Comparison of ENCODE assay signal across 20 cellular contexts in genomic region chr11:17558916-17559315, GRCh38. TPM values are rescaled to one million over a fixed set of nuclear protein-coding genes. Genes with fewer than 3 reads are reported as not detected.
DNase-seq lines count a peak whose midpoint lies in the region; ATAC-seq and TF ChIP-seq lines count a peak whose summit lies in the region.
"Had no signal": no experiment of that assay in that cellular context is flagged by ENCODE, and none has a peak within 500 bp of the region (broad histone marks: within the 10 kb centered on the region; RNA-seq: fewer than 3 reads in every experiment).

No MANE protein-coding gene starts in this region.

- TF ChIP-seq EP300 in upper lobe of left lung (IDR thresholded peaks at IDR 0.05): no peak

- no peaks in the 10 kb centered on the region for H3K36me3 ChIP-seq in right atrium auricular region
- no peaks in the 10 kb centered on the region for H3K36me3 ChIP-seq in upper lobe of left lung
- H3K36me3 ChIP-seq: HAP-1 had no signal

- no peak overlapping the region for H3K27ac Mint-ChIP-seq in WTC11
- H3K27ac Mint-ChIP-seq: CD4-positive, alpha-beta T cell had no signal

- H3K27ac ChIP-seq in right atrium auricular region (no peak overlapping the region), upper lobe of left lung (no peak overlapping the region)
- H3K27ac ChIP-seq: 22Rv1, A549, C4-2B, GM23248 had no signal

- DNase-seq in cardiac septum (ENCODE audit: low spot score) (peak; percentile 68), right atrium auricular region (ENCODE audit: low spot score) (no peak), WTC11 (ENCODE audit: low spot score) (peak; percentile 1), mesenteric fat pad (ENCODE audit: low spot score) (peak; percentile 57), upper lobe of left lung (peak; percentile 2 to 42), DMS79 (lab: John Stamatoyannopoulos, UW) (no peak)
- DNase-seq: AML-193; Calu3; CD4-positive, alpha-beta T cell; DND-41; EL; GM23248 had no signal

- intact Hi-C loops in cardiac septum (cut with DNase I): no loop called here

- ATAC-seq in WTC11: no peak
- ATAC-seq in upper lobe of left lung (ENCODE audit: low FRiP score in 2 of 2): no peak
- ATAC-seq in HG02763 (IDR thresholded peaks at IDR 0.05; ENCODE audit: unreplicated experiment): no peak
- ATAC-seq: A549 had no signal

- TF ChIP-seq CTCF in right atrium auricular region (IDR thresholded peaks at IDR 0.05) (no peak), WTC11 (IDR thresholded peaks at IDR 0.05) (no peak), upper lobe of left lung (IDR thresholded peaks at IDR 0.05) (no peak)

- H3K9me3 Mint-ChIP-seq in WTC11: no peaks in the 10 kb centered on the region
- H3K9me3 Mint-ChIP-seq: CD4-positive, alpha-beta T cell had no signal

- no peaks in the 10 kb centered on the region for H3K36me3 Mint-ChIP-seq in WTC11

- no peaks in the 10 kb centered on the region for H3K27me3 Mint-ChIP-seq in WTC11 (ENCODE audit: low read depth)

- H3K9me3 ChIP-seq in right atrium auricular region (no peaks in the 10 kb centered on the region), upper lobe of left lung (no peaks in the 10 kb centered on the region)
- H3K9me3 ChIP-seq: A549, HAP-1 had no signal

- POLR2A ChIA-PET in WTC11 (lab: Charles Lee): no interaction called here

- H3K4me1 Mint-ChIP-seq in WTC11: no peaks in the 10 kb centered on the region

- H3K4me3 ChIP-seq in right atrium auricular region (no peak overlapping the region), upper lobe of left lung (no peak overlapping the region)
- H3K4me3 ChIP-seq: A549, GM23248, HAP-1 had no signal

- no peak overlapping the region for H3K4me3 Mint-ChIP-seq in WTC11
- H3K4me3 Mint-ChIP-seq: CD4-positive, alpha-beta T cell had no signal

- H3K4me1 ChIP-seq in right atrium auricular region (no peaks in the 10 kb centered on the region), upper lobe of left lung (no peaks in the 10 kb centered on the region)
- H3K4me1 ChIP-seq: A549, HAP-1 had no signal

- 92 to 95% methylated on average over 4 to 9 of the region's 9 CpGs for WGBS in upper lobe of left lung, 2 donors

- no peak for TF ChIP-seq POLR2A in upper lobe of left lung (IDR thresholded peaks at IDR 0.05)

- no peaks in the 10 kb centered on the region for H3K27me3 ChIP-seq in right atrium auricular region
- no peaks in the 10 kb centered on the region for H3K27me3 ChIP-seq in upper lobe of left lung

- CTCF ChIA-PET in WTC11 (lab: Charles Lee): interaction anchor here (1.2 to 3.8 kb wide), 4 partner anchors 11 to 176 kb away, joined by 3 to 17 read pairs (median 4); partner anchors contain the start of genes OTOG and USH1C

TF ChIP-seq in WTC11, 78 proteins besides CTCF, POLR2A, EP300 and RAD21:
- no peak for TF ChIP-seq ZNF121 (CRISPR knock-in tag; IDR thresholded peaks at IDR 0.05)

RNA-seq across cellular contexts. Expression of gene OTOG, which starts 11.9 kb away (rescaled TPM):
- total RNA-seq in cardiac septum (not detected), right atrium auricular region (not detected), WTC11 (2021) (1.4 to 3.5 TPM (median 2.1 TPM) in 3 replicates), mesenteric fat pad (not detected), upper lobe of left lung (not detected)
- total RNA-seq: Calu3; CD4-positive, alpha-beta T cell; G401; GM23248; H4; HT-29 had no signal

RNA-seq across cellular contexts. Expression of gene USH1C, which starts 14.7 kb away (rescaled TPM):
- total RNA-seq in cardiac septum: not detected
- not detected for total RNA-seq in right atrium auricular region
- 3.3 to 3.9 TPM (median 3.7 TPM) in 3 replicates for total RNA-seq in WTC11 (2021)
- total RNA-seq in mesenteric fat pad: 0.19 TPM
- total RNA-seq in upper lobe of left lung: 1 to 10 TPM in 2 of 6 donors, under 1 TPM in 1, not detected in 3; 0.20 to 2.5 (median 1.2) TPM
- total RNA-seq: CD4-positive, alpha-beta T cell; G401; GM23248; H4 had no signal

Comparison
In these comparisons a context has a peak if more than half of its experiments do, and no peak if none do; other contexts are left out.
1. DNase-seq: peak in cardiac septum (single experiment), WTC11 (single experiment), mesenteric fat pad (single experiment) and upper lobe of left lung (2 of 2); none in right atrium auricular region (single experiment) and DMS79 (single experiment).